ENCODE assay signal across 1 cellular context in the genomic region with DNA sequence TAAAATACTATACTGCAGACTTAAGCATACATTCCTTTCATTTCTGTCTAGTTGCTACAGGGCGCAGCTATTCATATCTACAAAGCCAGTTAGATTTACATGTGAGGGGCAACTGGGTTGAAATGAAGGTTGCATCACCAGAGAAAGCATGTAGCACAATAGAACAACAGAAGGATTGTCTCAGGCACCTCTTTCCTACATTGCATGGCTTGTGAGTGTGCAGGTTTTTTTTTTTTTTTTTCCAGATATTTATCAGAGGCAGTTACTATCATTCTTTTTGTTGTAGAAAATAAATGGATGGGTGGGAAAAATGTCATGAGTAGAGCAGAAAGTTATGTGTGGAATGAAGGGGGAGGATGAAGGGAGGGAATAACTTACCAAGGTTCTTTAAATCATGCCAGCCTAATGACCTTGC.
A peak's percentile ranks its signal among the peaks of the same experiment; 100 is the strongest.
TF ChIP-seq lines count a peak whose summit lies in the region.

No MANE protein-coding gene starts in this region.

TF ChIP-seq in SK-N-SH, 30 proteins besides CTCF, POLR2A, EP300 and RAD21 (continued from another document):
- TF ChIP-seq, protein P1, sequence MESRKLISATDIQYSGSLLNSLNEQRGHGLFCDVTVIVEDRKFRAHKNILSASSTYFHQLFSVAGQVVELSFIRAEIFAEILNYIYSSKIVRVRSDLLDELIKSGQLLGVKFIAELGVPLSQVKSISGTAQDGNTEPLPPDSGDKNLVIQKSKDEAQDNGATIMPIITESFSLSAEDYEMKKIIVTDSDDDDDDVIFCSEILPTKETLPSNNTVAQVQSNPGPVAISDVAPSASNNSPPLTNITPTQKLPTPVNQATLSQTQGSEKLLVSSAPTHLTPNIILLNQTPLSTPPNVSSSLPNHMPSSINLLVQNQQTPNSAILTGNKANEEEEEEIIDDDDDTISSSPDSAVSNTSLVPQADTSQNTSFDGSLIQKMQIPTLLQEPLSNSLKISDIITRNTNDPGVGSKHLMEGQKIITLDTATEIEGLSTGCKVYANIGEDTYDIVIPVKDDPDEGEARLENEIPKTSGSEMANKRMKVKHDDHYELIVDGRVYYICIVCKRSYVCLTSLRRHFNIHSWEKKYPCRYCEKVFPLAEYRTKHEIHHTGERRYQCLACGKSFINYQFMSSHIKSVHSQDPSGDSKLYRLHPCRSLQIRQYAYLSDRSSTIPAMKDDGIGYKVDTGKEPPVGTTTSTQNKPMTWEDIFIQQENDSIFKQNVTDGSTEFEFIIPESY (IDR thresholded peaks at IDR 0.05; ENCODE audit: borderline replicate concordance, low read depth): no peak
- TF ChIP-seq NFIC (IDR thresholded peaks at IDR 0.05; ENCODE audit: borderline replicate concordance) (0 out of 2 replicates have a peak, but pooled peaks have one; percentile 12), RCOR1 (IDR thresholded peaks at IDR 0.05; ENCODE audit: low read length) (no peak), SIN3A (IDR thresholded peaks at IDR 0.05; ENCODE audit: borderline replicate concordance, low read depth, low read length) (no peak), POLR2AphosphoS5 (IDR thresholded peaks at IDR 0.05; ENCODE audit: low read depth, low read length) (no peak), YY1 (IDR thresholded peaks at IDR 0.05; ENCODE audit: low read depth) (no peak), GATA2 (CRISPR knock-in tag; IDR thresholded peaks at IDR 0.05) (no peak), FOSL2 (IDR thresholded peaks at IDR 0.05; ENCODE audit: borderline replicate concordance, low read depth) (no peak; the same call in 1 of the 2 replicates), MEF2A (IDR thresholded peaks at IDR 0.05; ENCODE audit: borderline replicate concordance, low read depth) (no peak), TEAD4 (IDR thresholded peaks at IDR 0.05; ENCODE audit: borderline replicate concordance, insufficient read depth) (peak; percentile 70; the same call in 1 of the 2 replicates), TCF12 (IDR thresholded peaks at IDR 0.05) (peak; percentile 43), JUND (IDR thresholded peaks at IDR 0.05) (peak; percentile 52), GABPA (IDR thresholded peaks at IDR 0.05; ENCODE audit: low read depth) (no peak), MXI1 (IDR thresholded peaks at IDR 0.05; ENCODE audit: low read depth, low read length) (no peak), SMC3 (IDR thresholded peaks at IDR 0.05; ENCODE audit: low read depth, low read length) (no peak), TAF1 (IDR thresholded peaks at IDR 0.05; ENCODE audit: borderline replicate concordance, low read depth, low read length) (no peak), FOXJ3 (CRISPR knock-in tag; IDR thresholded peaks at IDR 0.05) (no peak), RXRA (IDR thresholded peaks at IDR 0.05; ENCODE audit: borderline replicate concordance, low read depth) (no peak), FOXM1 (IDR thresholded peaks at IDR 0.05; ENCODE audit: low read depth) (no peak), CHD2 (IDR thresholded peaks at IDR 0.05; ENCODE audit: low read length, partially characterized antibody) (no peak), ELF1 (IDR thresholded peaks at IDR 0.05) (no peak), NRF1 (IDR thresholded peaks at IDR 0.05; ENCODE audit: low read depth, low read length) (no peak)
- TF ChIP-seq, protein P2, sequence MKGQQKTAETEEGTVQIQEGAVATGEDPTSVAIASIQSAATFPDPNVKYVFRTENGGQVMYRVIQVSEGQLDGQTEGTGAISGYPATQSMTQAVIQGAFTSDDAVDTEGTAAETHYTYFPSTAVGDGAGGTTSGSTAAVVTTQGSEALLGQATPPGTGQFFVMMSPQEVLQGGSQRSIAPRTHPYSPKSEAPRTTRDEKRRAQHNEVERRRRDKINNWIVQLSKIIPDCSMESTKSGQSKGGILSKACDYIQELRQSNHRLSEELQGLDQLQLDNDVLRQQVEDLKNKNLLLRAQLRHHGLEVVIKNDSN (IDR thresholded peaks at IDR 0.05; ENCODE audit: borderline replicate concordance, low read depth): no peak
- TF ChIP-seq, protein P3, sequence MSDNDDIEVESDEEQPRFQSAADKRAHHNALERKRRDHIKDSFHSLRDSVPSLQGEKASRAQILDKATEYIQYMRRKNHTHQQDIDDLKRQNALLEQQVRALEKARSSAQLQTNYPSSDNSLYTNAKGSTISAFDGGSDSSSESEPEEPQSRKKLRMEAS (IDR thresholded peaks at IDR 0.05; ENCODE audit: low read depth): no peak
- TF ChIP-seq, protein P4, sequence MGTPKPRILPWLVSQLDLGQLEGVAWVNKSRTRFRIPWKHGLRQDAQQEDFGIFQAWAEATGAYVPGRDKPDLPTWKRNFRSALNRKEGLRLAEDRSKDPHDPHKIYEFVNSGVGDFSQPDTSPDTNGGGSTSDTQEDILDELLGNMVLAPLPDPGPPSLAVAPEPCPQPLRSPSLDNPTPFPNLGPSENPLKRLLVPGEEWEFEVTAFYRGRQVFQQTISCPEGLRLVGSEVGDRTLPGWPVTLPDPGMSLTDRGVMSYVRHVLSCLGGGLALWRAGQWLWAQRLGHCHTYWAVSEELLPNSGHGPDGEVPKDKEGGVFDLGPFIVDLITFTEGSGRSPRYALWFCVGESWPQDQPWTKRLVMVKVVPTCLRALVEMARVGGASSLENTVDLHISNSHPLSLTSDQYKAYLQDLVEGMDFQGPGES (IDR thresholded peaks at IDR 0.05; ENCODE audit: low read depth, low read length): no peak
- TF ChIP-seq, protein P5, sequence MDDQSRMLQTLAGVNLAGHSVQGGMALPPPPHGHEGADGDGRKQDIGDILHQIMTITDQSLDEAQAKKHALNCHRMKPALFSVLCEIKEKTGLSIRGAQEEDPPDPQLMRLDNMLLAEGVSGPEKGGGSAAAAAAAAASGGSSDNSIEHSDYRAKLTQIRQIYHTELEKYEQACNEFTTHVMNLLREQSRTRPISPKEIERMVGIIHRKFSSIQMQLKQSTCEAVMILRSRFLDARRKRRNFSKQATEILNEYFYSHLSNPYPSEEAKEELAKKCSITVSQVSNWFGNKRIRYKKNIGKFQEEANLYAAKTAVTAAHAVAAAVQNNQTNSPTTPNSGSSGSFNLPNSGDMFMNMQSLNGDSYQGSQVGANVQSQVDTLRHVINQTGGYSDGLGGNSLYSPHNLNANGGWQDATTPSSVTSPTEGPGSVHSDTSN (IDR thresholded peaks at IDR 0.05): peak; percentile 68
- TF ChIP-seq, protein P6, sequence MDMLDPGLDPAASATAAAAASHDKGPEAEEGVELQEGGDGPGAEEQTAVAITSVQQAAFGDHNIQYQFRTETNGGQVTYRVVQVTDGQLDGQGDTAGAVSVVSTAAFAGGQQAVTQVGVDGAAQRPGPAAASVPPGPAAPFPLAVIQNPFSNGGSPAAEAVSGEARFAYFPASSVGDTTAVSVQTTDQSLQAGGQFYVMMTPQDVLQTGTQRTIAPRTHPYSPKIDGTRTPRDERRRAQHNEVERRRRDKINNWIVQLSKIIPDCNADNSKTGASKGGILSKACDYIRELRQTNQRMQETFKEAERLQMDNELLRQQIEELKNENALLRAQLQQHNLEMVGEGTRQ (IDR thresholded peaks at IDR 0.05; ENCODE audit: borderline replicate concordance, low read depth, low read length): no peak
